In genomic region chr2:74762789-74763188, GRCh38 we compare ENCODE assay signal across 16 cellular contexts.
A peak's percentile ranks its signal among the peaks of the same experiment; 100 is the strongest.
DNase-seq lines count a peak whose midpoint lies in the region; TF ChIP-seq lines count a peak whose summit lies in the region.
"Had no signal": no experiment of that assay in that cellular context is flagged by ENCODE, and none has a peak within 500 bp of the region (broad histone marks: within the 10 kb centered on the region; RNA-seq: fewer than 3 reads in every experiment).

No MANE protein-coding gene starts in this region.

- TF ChIP-seq CTCF in Loucy (conservative IDR thresholded peaks at IDR 0.05; ENCODE audit: low read length) (peak; percentile 100), WERI-Rb-1 (IDR thresholded peaks at IDR 0.05; ENCODE audit: low read depth, low read length) (peak; percentile 74), neural progenitor cell (IDR thresholded peaks at IDR 0.05) (peak; percentile 39)

- no peak overlapping the region for H3K4me3 Mint-ChIP-seq in neural progenitor cell
- H3K4me3 Mint-ChIP-seq: activated CD4-positive, alpha-beta T cell treated with anti-CD3 and anti-CD28 coated beads, Interleukin-2, amount 10 ng/mL, durations not matched to agents 24 days and 14 days; activated T-cell treated with anti-CD3 and anti-CD28 coated beads, Interleukin-2, amount 50 U/mL, for 24 hours; immature natural killer cell had no signal

- H3K9me3 ChIP-seq in Loucy (ENCODE audit: insufficient read depth, low read depth, low read length) (no peaks in the 10 kb centered on the region), WERI-Rb-1 (ENCODE audit: severe bottlenecking) (peaks cover 6% of the 10 kb centered on the region), neural progenitor cell (ENCODE audit: low read depth) (peaks cover under 1% of the 10 kb centered on the region)
- H3K9me3 ChIP-seq: prostate gland, upper lobe of right lung had no signal

- H3F3A ChIP-seq in Loucy (ENCODE audit: low read depth) (no peaks in the 10 kb centered on the region), neural progenitor cell (ENCODE audit: low read depth) (peaks cover 18% of the 10 kb centered on the region)

- no peak overlapping the region for H3K27ac Mint-ChIP-seq in neural progenitor cell
- H3K27ac Mint-ChIP-seq: activated CD4-positive, alpha-beta T cell treated with anti-CD3 and anti-CD28 coated beads, Interleukin-2, amount 10 ng/mL, durations not matched to agents 24 days and 14 days; activated T-cell treated with anti-CD3 and anti-CD28 coated beads, Interleukin-2, amount 50 U/mL, for 24 hours; immature natural killer cell had no signal

- peaks cover 4% of the 10 kb centered on the region for H3K27me3 Mint-ChIP-seq in neural progenitor cell (ENCODE audit: insufficient read depth, low read depth)
- H3K27me3 Mint-ChIP-seq: activated T-cell treated with anti-CD3 and anti-CD28 coated beads, Interleukin-2, amount 50 U/mL, for 24 hours had no signal

- peaks cover 38% of the 10 kb centered on the region for H3K4me1 ChIP-seq in Loucy (ENCODE audit: insufficient read depth, low read length, poor library complexity, severe bottlenecking)
- H3K4me1 ChIP-seq in neural progenitor cell: peaks cover 22% of the 10 kb centered on the region
- H3K4me1 ChIP-seq: prostate gland had no signal

- no peaks in the 10 kb centered on the region for H3K9me2 ChIP-seq in Loucy (replicated peaks; ENCODE audit: low read depth, low read length)

- peaks cover 30% of the 10 kb centered on the region for H3K4me1 Mint-ChIP-seq in neural progenitor cell
- H3K4me1 Mint-ChIP-seq: immature natural killer cell had no signal

- H3K4me2 ChIP-seq in Loucy (ENCODE audit: low read depth, low read length, poor library complexity, severe bottlenecking) (no peak overlapping the region), neural progenitor cell (no peak overlapping the region)

- H3K36me3 Mint-ChIP-seq in neural progenitor cell: no peaks in the 10 kb centered on the region
- H3K36me3 Mint-ChIP-seq: immature natural killer cell had no signal

- no peak overlapping the region for H3K9ac ChIP-seq in Loucy (ENCODE audit: low read depth, low read length, poor library complexity, severe bottlenecking)
- no peak overlapping the region for H3K9ac ChIP-seq in neural progenitor cell
- H3K9ac ChIP-seq: GM23248 had no signal

- H3K27me3 ChIP-seq in Loucy (ENCODE audit: insufficient read depth, low read length, poor library complexity, severe bottlenecking) (no peaks in the 10 kb centered on the region), WERI-Rb-1 (ENCODE audit: insufficient read depth, low read depth, severe bottlenecking) (no peaks in the 10 kb centered on the region), neural progenitor cell (no peaks in the 10 kb centered on the region)
- H3K27me3 ChIP-seq: upper lobe of right lung had no signal

- no peaks in the 10 kb centered on the region for H3K79me2 ChIP-seq in Loucy (ENCODE audit: insufficient read depth, low read length)
- no peaks in the 10 kb centered on the region for H3K79me2 ChIP-seq in neural progenitor cell (ENCODE audit: low read depth)

- H2AFZ ChIP-seq in Loucy (ENCODE audit: low read length) (peak overlapping the region; percentile 42), neural progenitor cell (replicated peaks) (no peak overlapping the region)
- H2AFZ ChIP-seq: GM23248 had no signal

- H4K20me1 ChIP-seq in Loucy (ENCODE audit: insufficient read depth, low read length, poor library complexity, severe bottlenecking) (no peaks in the 10 kb centered on the region), neural progenitor cell (ENCODE audit: low read depth) (no peaks in the 10 kb centered on the region)

- H3K27ac ChIP-seq in WERI-Rb-1 (no peak overlapping the region; the same call in 1 of the 2 replicates), neural progenitor cell (no peak overlapping the region)
- H3K27ac ChIP-seq: GM23248, prostate gland, upper lobe of right lung had no signal

- peak; percentile 44 for DNase-seq in NCI-H82 (lab: John Stamatoyannopoulos, UW)
- no peak for DNase-seq in NCI-H82 treated with DMSO at 0.1 percent for 48 hours (lab: John Stamatoyannopoulos, UW; ENCODE audit: unreplicated experiment)
- DNase-seq in WERI-Rb-1: peak; percentile 73
- no peak for DNase-seq in neural progenitor cell (ENCODE audit: low spot score)
- DNase-seq in NCI-H2171 (lab: John Stamatoyannopoulos, UW): no peak
- DNase-seq in nucleus accumbens (lab: John Stamatoyannopoulos, UW): no peak
- no peak for DNase-seq in stimulated activated CD4-positive, alpha-beta T cell treated with anti-CD3 and anti-CD28 coated beads, Interleukin-15, amount 100 ng/mL, for 24 hours
- DNase-seq: activated CD4-positive, alpha-beta T cell treated with anti-CD3 and anti-CD28 coated beads, Interleukin-2, amount 10 ng/mL, durations not matched to agents 24 days and 14 days; activated T-cell treated with anti-CD3 and anti-CD28 coated beads, Interleukin-2, amount 50 U/mL, for 24 hours; COR-L47; GM23248; immature natural killer cell; NCI-H1436; upper lobe of right lung had no signal

- peaks cover 5% of the 10 kb centered on the region for H3K9me3 Mint-ChIP-seq in neural progenitor cell

- H3K36me3 ChIP-seq in Loucy (ENCODE audit: insufficient read depth, low read length): no peaks in the 10 kb centered on the region
- no peaks in the 10 kb centered on the region for H3K36me3 ChIP-seq in WERI-Rb-1
- H3K36me3 ChIP-seq in neural progenitor cell: no peaks in the 10 kb centered on the region
- H3K36me3 ChIP-seq: prostate gland, upper lobe of right lung had no signal

- H3K4me3 ChIP-seq in Loucy (ENCODE audit: low read length, poor library complexity, severe bottlenecking): no peak overlapping the region
- H3K4me3 ChIP-seq in WERI-Rb-1 (ENCODE audit: low read depth, low read length): no peak overlapping the region
- H3K4me3 ChIP-seq in neural progenitor cell: no peak overlapping the region
- H3K4me3 ChIP-seq: GM23248, prostate gland, upper lobe of right lung had no signal

Comparison
In these comparisons a context has a peak if more than half of its experiments do, and no peak if none do; other contexts are left out.
1. DNase-seq: peak in NCI-H82 (single experiment) and WERI-Rb-1 (single experiment); none in NCI-H82 treated with DMSO at 0.1 percent for 48 hours (single experiment), neural progenitor cell (single experiment), NCI-H2171 (single experiment), nucleus accumbens (0 of 56) and stimulated activated CD4-positive, alpha-beta T cell treated with anti-CD3 and anti-CD28 coated beads, Interleukin-15, amount 100 ng/mL, for 24 hours (single experiment).
2. CTCF ChIP-seq: peak in every context shown above with its lines; median percentile 100 in Loucy; 74 in WERI-Rb-1; 39 in neural progenitor cell.